ENCODE assay signal across 23 cellular contexts in the genomic region with DNA sequence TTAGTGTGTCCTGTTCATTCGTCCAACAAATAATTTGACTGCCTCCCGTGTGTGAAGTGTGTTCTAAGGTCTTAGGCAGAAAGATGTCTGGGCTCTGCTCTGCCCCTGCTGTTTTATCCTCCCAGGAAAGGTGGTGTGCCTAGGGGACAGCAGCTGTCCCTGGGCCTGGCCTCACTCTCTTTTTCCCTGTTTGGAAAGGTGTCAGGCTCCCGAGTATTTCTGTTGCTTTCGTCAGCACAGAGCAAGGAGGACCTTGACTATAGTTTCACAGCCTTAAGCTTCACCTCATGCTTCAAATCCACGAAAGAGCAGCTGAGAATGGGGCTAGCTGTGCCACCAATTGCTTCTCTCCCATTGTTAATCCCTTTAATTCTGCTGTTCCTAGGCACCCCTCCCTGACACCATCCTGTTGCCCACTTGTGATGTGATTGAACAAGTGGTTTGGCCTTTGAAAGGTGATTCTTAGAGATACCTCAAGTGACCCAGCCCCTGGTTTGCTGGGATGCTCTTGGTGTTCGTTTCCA. TPM values are rescaled to one million over a fixed set of nuclear protein-coding genes. Genes with fewer than 3 reads are reported as not detected.
A peak's percentile ranks its signal among the peaks of the same experiment; 100 is the strongest.
DNase-seq lines count a peak whose midpoint lies in the region; ATAC-seq, FAIRE-seq and TF ChIP-seq lines count a peak whose summit lies in the region.
"Had no signal": no experiment of that assay in that cellular context is flagged by ENCODE, and none has a peak within 500 bp of the region (broad histone marks: within the 10 kb centered on the region; RNA-seq: fewer than 3 reads in every experiment).

No MANE protein-coding gene starts in this region.

- no peaks in the 10 kb centered on the region for H3K36me3 ChIP-seq in gastrocnemius medialis
- H3K36me3 ChIP-seq: MG63 had no signal

- H3K9me3 ChIP-seq in gastrocnemius medialis, result no peaks in the 10 kb centered on the region
- H3K9me3 ChIP-seq: MG63 had no signal

- peak overlapping the region; percentile 31 for H3K27ac ChIP-seq in layer of hippocampus (ENCODE audit: low read depth, low read length)
- peak overlapping the region; percentile 65 to 79 (median 72) for H3K27ac ChIP-seq in gastrocnemius medialis

- peak in 1 of 2 donors; percentile 33 for TF ChIP-seq POLR2A in gastrocnemius medialis (IDR thresholded peaks at IDR 0.05)

- peaks cover 9% of the 10 kb centered on the region for H3K36me3 Mint-ChIP-seq in chondrocyte (ENCODE audit: low read depth)

- H3K27ac Mint-ChIP-seq in chondrocyte (ENCODE audit: unreplicated experiment), result no peak overlapping the region
- H3K27ac Mint-ChIP-seq: B cell; CD4-positive, alpha-beta T cell; HFFc6 had no signal

- H3K27me3 Mint-ChIP-seq in chondrocyte (ENCODE audit: low read depth), result no peaks in the 10 kb centered on the region
- H3K27me3 Mint-ChIP-seq: B cell; CD4-positive, alpha-beta T cell had no signal

- peak; percentile 66 to 97 for ATAC-seq in gastrocnemius medialis
- no peak for ATAC-seq in GM19467 (IDR thresholded peaks at IDR 0.05; ENCODE audit: unreplicated experiment)
- ATAC-seq: Panc1, SK-N-SH treated with all-trans-retinoic acid at 6 μM for 48 hours had no signal

- no peak overlapping the region for H3K4me3 Mint-ChIP-seq in chondrocyte (ENCODE audit: unreplicated experiment)
- H3K4me3 Mint-ChIP-seq: B cell; CD4-positive, alpha-beta T cell; HFFc6 had no signal

- no peaks in the 10 kb centered on the region for H3K27me3 ChIP-seq in layer of hippocampus (ENCODE audit: control insufficient read depth, insufficient read depth, low read length)
- H3K27me3 ChIP-seq in gastrocnemius medialis, result no peaks in the 10 kb centered on the region
- H3K27me3 ChIP-seq: MG63 had no signal

- H3K4me3 ChIP-seq in gastrocnemius medialis, result no peak overlapping the region
- H3K4me3 ChIP-seq: MG63 had no signal

- TF ChIP-seq CTCF in D721Med (IDR thresholded peaks at IDR 0.05; ENCODE audit: insufficient read depth, missing control alignments) (no peak), gastrocnemius medialis (IDR thresholded peaks at IDR 0.05 in 4 of 5, conservative IDR thresholded peaks at IDR 0.05 in 1 of 5) (no peak), chondrocyte (IDR thresholded peaks at IDR 0.05) (no peak)

- peak; percentile 6 for FAIRE-seq in D721Med (lab: Jason Lieb, UNC)
- FAIRE-seq: GM12892 had no signal

- H3K4me1 ChIP-seq in gastrocnemius medialis, result peaks cover 12 to 24% of the 10 kb centered on the region in 2 donors

- H3K9me3 Mint-ChIP-seq in chondrocyte (ENCODE audit: low read depth), result no peaks in the 10 kb centered on the region
- H3K9me3 Mint-ChIP-seq: CD4-positive, alpha-beta T cell; HFFc6 had no signal

- DNase-seq in D721Med (ENCODE audit: insufficient read length, low spot score) (no peak), NCI-H69 (lab: John Stamatoyannopoulos, UW) (peak; percentile 34), gastrocnemius medialis (peak in 1 of 2 donors; percentile 61), HT-29 (ENCODE audit: low spot score) (no peak), NCI-H2029 (lab: John Stamatoyannopoulos, UW) (no peak), chondrocyte (ENCODE audit: low spot score) (no peak)
- DNase-seq: Calu3; CD4-positive, alpha-beta T cell; DND-41; GDM1; GOT3; HFFc6; MG63; NCI-H1092 treated with DMSO at 0.1 percent for 48 hours; NCI-H1694 treated with DMSO at 0.1 percent for 48 hours; NCI-H526; Right ventricle myocardium superior had no signal

- intact Hi-C loops in gastrocnemius medialis (cut with DNase I; ENCODE audit: low total_unique reads), result no loop called here

- no peaks in the 10 kb centered on the region for H3K4me1 Mint-ChIP-seq in chondrocyte (ENCODE audit: low read depth)
- H3K4me1 Mint-ChIP-seq: B cell had no signal

- in situ Hi-C loops in gastrocnemius medialis (cut with MboI; ENCODE audit: low sequenced_read_pairs in 4 of 4), result no loop called here

RNA-seq across cellular contexts. Expression of a gene that starts 54.2 kb away (rescaled TPM):
- total RNA-seq in gastrocnemius medialis (100 to 1,000 TPM in 1 of 4 donors, 10 to 100 TPM in 3; 28.3 to 102 (median 60.8) TPM), chondrocyte (200 to 223 TPM (median 222 TPM) in 3 replicates)
- 0.65 and 2.9 TPM in 2 replicates for total RNA-seq in HT-29 (2014; rRNA removed; shearing (Covaris generic))

RNA-seq across cellular contexts. Expression of a gene that starts 57.9 kb away (rescaled TPM):
- 10 to 100 TPM in 3 of 4 donors, 1 to 10 TPM in 1; 8.7 to 18.1 (median 14.2) TPM for total RNA-seq in gastrocnemius medialis
- total RNA-seq in HT-29 (2014; rRNA removed; shearing (Covaris generic)), result 24.7 and 25.0 TPM in 2 replicates
- 25.0 to 28.6 TPM (median 28.2 TPM) in 3 replicates for total RNA-seq in chondrocyte
